Comparison of ENCODE assay signal across 17 cellular contexts in the genomic region with DNA sequence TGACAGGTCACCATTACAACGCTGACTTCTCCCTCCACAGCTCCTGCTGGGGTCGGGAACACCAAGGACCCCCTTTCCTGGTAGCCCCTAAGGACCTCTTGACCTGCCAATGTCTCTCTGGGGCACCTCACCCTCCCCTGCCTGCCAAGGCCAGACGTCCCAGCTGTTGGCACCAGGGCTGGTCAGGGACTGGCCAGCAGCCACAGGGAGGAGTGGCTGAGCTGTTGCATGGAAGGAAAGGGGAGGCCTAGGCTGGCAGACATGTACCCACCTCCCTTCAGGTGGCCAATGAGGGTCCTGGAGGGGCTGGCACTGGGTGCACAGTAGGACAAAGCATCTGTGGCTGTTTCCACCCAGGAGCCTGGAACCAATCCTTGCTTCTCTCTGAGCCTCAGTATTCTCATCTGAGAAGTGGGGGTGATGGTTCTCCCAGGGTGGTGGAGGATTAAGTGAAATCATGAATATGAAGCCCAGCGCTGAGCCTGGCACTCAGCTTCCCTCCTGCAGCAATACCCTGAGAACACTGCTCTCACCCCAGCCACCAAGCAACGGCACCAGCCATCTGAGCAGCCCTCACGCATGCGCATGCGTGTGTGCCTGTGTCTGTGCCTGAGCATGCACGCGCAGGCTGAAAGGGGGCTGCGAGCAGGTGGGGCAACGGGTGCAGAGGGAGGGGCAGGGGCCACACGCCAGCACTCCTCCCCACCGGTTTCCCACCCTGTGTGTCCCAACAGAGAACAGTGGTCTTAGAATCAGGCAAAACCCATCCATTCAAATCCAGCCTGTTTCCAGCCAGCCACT. TPM values are rescaled to one million over a fixed set of nuclear protein-coding genes. Genes with fewer than 3 reads are reported as not detected.
A peak's percentile ranks its signal among the peaks of the same experiment; 100 is the strongest.
DNase-seq lines count a peak whose midpoint lies in the region; ATAC-seq, FAIRE-seq and TF ChIP-seq lines count a peak whose summit lies in the region.
"Had no signal": no experiment of that assay in that cellular context is flagged by ENCODE, and none has a peak within 500 bp of the region (broad histone marks: within the 10 kb centered on the region; RNA-seq: fewer than 3 reads in every experiment).

No MANE protein-coding gene starts in this region.

- BruUV-seq in HepG2 (replicated peaks; lab: Mats Ljungman, UMichigan) (no TSS peak), Calu3 (replicated peaks; lab: Mats Ljungman, UMichigan) (no TSS peak)

- H3K4me1 Mint-ChIP-seq in Calu3 (ENCODE audit: low read depth, unreplicated experiment), result peaks cover 5% of the 10 kb centered on the region

- no peaks in the 10 kb centered on the region for H3K9me3 Mint-ChIP-seq in Calu3 (ENCODE audit: low read depth, unreplicated experiment)

- H3K27me3 Mint-ChIP-seq in Calu3 (ENCODE audit: unreplicated experiment), result peaks cover 85% of the 10 kb centered on the region

- H3K4me2 ChIP-seq in HepG2 (ENCODE audit: low read depth, low read length), result no peak overlapping the region

- no peak overlapping the region for H3K27ac Mint-ChIP-seq in Calu3 (ENCODE audit: unreplicated experiment)
- H3K27ac Mint-ChIP-seq: IgD-negative memory B cell had no signal

- intact Hi-C loops in Right ventricle myocardium inferior (cut with DNase I) (no loop called here), cardiac septum (cut with DNase I) (no loop called here), heart left ventricle (cut with DNase I) (no loop called here), HepG2 (cut with micrococcal nuclease; ENCODE audit: unreplicated experiment) (no loop called here), Calu3 (cut with micrococcal nuclease; ENCODE audit: unreplicated experiment) (no loop called here)

- no peaks in the 10 kb centered on the region for H4K20me1 ChIP-seq in HepG2 (ENCODE audit: insufficient read depth, low read length)

- H3K79me2 ChIP-seq in HepG2 (ENCODE audit: insufficient read depth, low read length), result no peaks in the 10 kb centered on the region

- no peak overlapping the region for H2AFZ ChIP-seq in HepG2 (ENCODE audit: low read length)

- H3K36me3 ChIP-seq in heart left ventricle (no peaks in the 10 kb centered on the region), HepG2 (replicated peaks in 1 of 2; ENCODE audit: control insufficient read depth in 1 of 2, insufficient read depth in 2 of 2, low read length in 2 of 2) (no peaks in the 10 kb centered on the region)

- H3K4me3 ChIP-seq in heart left ventricle, result peak overlapping the region in 3 of 12 donors; percentile 16 to 40 (median 20)
- no peak overlapping the region for H3K4me3 ChIP-seq in HepG2 (replicated peaks in 1 of 3; ENCODE audit: insufficient read depth in 1 of 3, low read depth in 2 of 3, low read length in 3 of 3)

- H3K36me3 Mint-ChIP-seq in Calu3 (ENCODE audit: insufficient read depth, unreplicated experiment), result no peaks in the 10 kb centered on the region
- H3K36me3 Mint-ChIP-seq: IgD-negative memory B cell had no signal

- TF ChIP-seq POLR2A in heart left ventricle (IDR thresholded peaks at IDR 0.05) (no peak), HepG2 (IDR thresholded peaks at IDR 0.05; ENCODE audit: insufficient read depth in 1 of 2, low read depth in 2 of 2, low read length in 2 of 2) (no peak)

- TF ChIP-seq RAD21 in HepG2 (CRISPR knock-in tag; IDR thresholded peaks at IDR 0.05), result no peak

- peak overlapping the region; percentile 72 to 99 (median 91) for H3K27ac ChIP-seq in heart left ventricle
- no peak overlapping the region for H3K27ac ChIP-seq in HepG2 (ENCODE audit: extremely low read length, insufficient read depth, low read length)
- H3K27ac ChIP-seq: RWPE1 had no signal

- 63 to 70% (median 66%) methylated on average over 12 to 14 of the region's 14 CpGs for WGBS in heart left ventricle, 4 donors
- WGBS in HepG2 (ENCODE audit: low lambda C conversion rate), result 36% methylated on average over 5 of the region's 14 CpGs

- H3K9me3 ChIP-seq in heart left ventricle (no peaks in the 10 kb centered on the region), HepG2 (ENCODE audit: low read length) (no peaks in the 10 kb centered on the region)

- ATAC-seq in Right ventricle myocardium inferior (peak; percentile 49), heart left ventricle (peak; percentile 43 to 69 (median 68)), HepG2 (no peak)
- ATAC-seq: HCT116 had no signal

- DNase-seq in Right ventricle myocardium inferior (ENCODE audit: missing footprints) (no peak), cardiac septum (ENCODE audit: low spot score) (no peak), heart left ventricle (peak; percentile 70 to 83 (median 78)), HepG2 (ENCODE audit: low spot score) (no peak), mesenteric fat pad (ENCODE audit: low spot score) (no peak), SW 1271 (lab: John Stamatoyannopoulos, UW) (no peak), Calu3 (no peak), GM13977 (ENCODE audit: low spot score) (no peak)
- DNase-seq: 8988T, C1 segment of cervical spinal cord, NCI-H1436 treated with DMSO at 0.1 percent for 48 hours, NCI-H2081, NCI-H524 treated with DMSO at 0.1 percent for 48 hours had no signal

- H3K27me3 ChIP-seq in heart left ventricle (peaks cover 0 to 40% (median 12%) of the 10 kb centered on the region in 9 donors), HepG2 (ENCODE audit: control insufficient read depth in 1 of 2, insufficient read depth in 2 of 2, low read length in 2 of 2) (peaks cover 15 to 76% of the 10 kb centered on the region in 2 experiments)

- no peak overlapping the region for H3K4me3 Mint-ChIP-seq in Calu3 (ENCODE audit: low read depth, unreplicated experiment)
- H3K4me3 Mint-ChIP-seq: IgD-negative memory B cell had no signal

- H3K4me1 ChIP-seq in heart left ventricle (peaks cover 0 to 62% (median 14%) of the 10 kb centered on the region in 12 donors), HepG2 (ENCODE audit: insufficient read depth, low read length) (no peaks in the 10 kb centered on the region)

- no peak overlapping the region for H3K9ac ChIP-seq in HepG2 (ENCODE audit: insufficient read depth, low read depth, low read length)

- FAIRE-seq in HepG2 (lab: Jason Lieb, UNC), result no peak

- CTCF ChIA-PET in HepG2 (lab: Yijun Ruan, JAX; ENCODE audit: low intra/inter-chr PET ratio, low total read pairs) (no interaction called here), Calu3 (lab: Charles Lee) (interaction anchor here (0.6 kb wide), 1 partner anchor 526 kb away, joined by 3 read pairs; no protein-coding TSS in a partner anchor)

- POLR2A ChIA-PET in HepG2 (lab: Yijun Ruan, JAX), result no interaction called here

- in situ Hi-C loops in HepG2 (cut with HindIII; ENCODE audit: extremely low pct_ligation_motif_present, low pct_unique_long_range_greater_than_20kb) (no loop called here), GM13977 (cut with MboI; ENCODE audit: low pct_unique_long_range_greater_than_20kb, low sequenced_read_pairs, unreplicated experiment) (no loop called here)

- TF ChIP-seq CTCF in heart left ventricle (IDR thresholded peaks at IDR 0.05) (no peak), HepG2 (CRISPR knock-in tag; IDR thresholded peaks at IDR 0.05) (no peak), Calu3 (IDR thresholded peaks at IDR 0.05; ENCODE audit: unreplicated experiment) (no peak), GM13977 (IDR thresholded peaks at IDR 0.05; ENCODE audit: extremely low read depth, insufficient read depth, missing control alignments) (no peak)

- no peak for TF ChIP-seq EP300 in HepG2 (IDR thresholded peaks at IDR 0.05; ENCODE audit: low read depth in 2 of 2, low read length in 2 of 2)
- TF ChIP-seq EP300 in HepG2 (CRISPR knock-in tag; IDR thresholded peaks at IDR 0.05; ENCODE audit: borderline replicate concordance), result no peak

RNA-seq across cellular contexts. Expression of a gene that starts 5.9 kb away (rescaled TPM):
- total RNA-seq in Right ventricle myocardium inferior (16.0 TPM), cardiac septum (67.8 TPM), heart left ventricle (10 to 100 TPM; 14.5 to 85.5 (median 39.7) TPM), HepG2 (2016; rRNA removed; fragmentation: Illumina TruSeq; extraction: Trizol) (not detected in 2 replicates), mesenteric fat pad (not detected), Calu3 (2022) (not detected in 2 replicates)
- polyA plus RNA-seq in heart left ventricle (10 to 100 TPM; 20.3 to 57.9 TPM), HepG2 (2011; rRNA removed) (not detected in 2 replicates)
- not detected in 2 replicates for total RNA-seq in HepG2 (2016; cell fraction: cytosol; rRNA removed; fragmentation: Illumina TruSeq; extraction: Trizol; ENCODE audit: low read depth)
- total RNA-seq in HepG2 (2016; cell fraction: insoluble cytoplasmic fraction; rRNA removed; fragmentation: Illumina TruSeq; extraction: Trizol), result not detected in 2 replicates
- not detected in 2 replicates for total RNA-seq in HepG2 (2016; cell fraction: membrane; rRNA removed; fragmentation: Illumina TruSeq; extraction: Trizol)
- not detected in 2 replicates for total RNA-seq in HepG2 (2016; cell fraction: nucleus; rRNA removed; fragmentation: Illumina TruSeq; extraction: Trizol)
- polyA plus RNA-seq in HepG2 (2011; cell fraction: cytosol; rRNA removed), result 0.03 TPM in 1 of 2 replicates, not detected in the other
- not detected in 2 replicates for polyA plus RNA-seq in HepG2 (2011; cell fraction: nucleus; rRNA removed)
- not detected in 2 replicates for polyA plus RNA-seq in HepG2 (2012)
- not detected in 2 replicates for polyA plus RNA-seq in HepG2 (2016; cell fraction: cytosol; fragmentation: Illumina TruSeq; extraction: Trizol; ENCODE audit: low read depth)
- polyA plus RNA-seq in HepG2 (2016; cell fraction: insoluble cytoplasmic fraction; fragmentation: Illumina TruSeq; extraction: Trizol; ENCODE audit: low read depth), result not detected in 2 replicates
- polyA plus RNA-seq in HepG2 (2016; cell fraction: membrane; fragmentation: Illumina TruSeq; extraction: Trizol; ENCODE audit: low read depth), result not detected in 2 replicates
- not detected in 2 replicates for polyA plus RNA-seq in HepG2 (2016; cell fraction: nucleus; fragmentation: Illumina TruSeq; extraction: Trizol; ENCODE audit: insufficient read depth, low read depth)
- not detected in 2 replicates for polyA minus RNA-seq in HepG2 (2011; rRNA and poly(A)+ RNA removed; ENCODE audit: low replicate concordance)
- not detected in 2 replicates for polyA minus RNA-seq in HepG2 (2011; cell fraction: cytosol; rRNA and poly(A)+ RNA removed)
- not detected in 2 replicates for polyA minus RNA-seq in HepG2 (2011; cell fraction: nucleus; rRNA and poly(A)+ RNA removed)
- total RNA-seq: OCI-LY7 had no signal
- polyA plus RNA-seq: IgD-negative memory B cell had no signal

RNA-seq across cellular contexts. Expression of a gene that starts 18.8 kb away (rescaled TPM):
- total RNA-seq in Right ventricle myocardium inferior, result 4.4 TPM
- 18.2 TPM for total RNA-seq in cardiac septum
- total RNA-seq in heart left ventricle, result 10 to 100 TPM in 4 of 9 donors, 1 to 10 TPM in 5; 4.4 to 15.5 (median 8.5) TPM
- polyA plus RNA-seq in heart left ventricle, result 10 to 100 TPM in 1 of 2 donors, 1 to 10 TPM in 1; 7.8 to 10.5 TPM
- 18.9 and 24.2 TPM in 2 replicates for total RNA-seq in HepG2 (2016; rRNA removed; fragmentation: Illumina TruSeq; extraction: Trizol)
- total RNA-seq in HepG2 (2016; cell fraction: cytosol; rRNA removed; fragmentation: Illumina TruSeq; extraction: Trizol; ENCODE audit: low read depth), result 15.4 and 17.8 TPM in 2 replicates
- total RNA-seq in HepG2 (2016; cell fraction: insoluble cytoplasmic fraction; rRNA removed; fragmentation: Illumina TruSeq; extraction: Trizol), result 18.4 and 24.9 TPM in 2 replicates
- 25.0 and 25.7 TPM in 2 replicates for total RNA-seq in HepG2 (2016; cell fraction: membrane; rRNA removed; fragmentation: Illumina TruSeq; extraction: Trizol)
- total RNA-seq in HepG2 (2016; cell fraction: nucleus; rRNA removed; fragmentation: Illumina TruSeq; extraction: Trizol), result 24.1 and 25.4 TPM in 2 replicates
- polyA plus RNA-seq in HepG2 (2011; rRNA removed), result 44.4 and 65.7 TPM in 2 replicates
- polyA plus RNA-seq in HepG2 (2011; cell fraction: cytosol; rRNA removed), result 51.3 and 51.5 TPM in 2 replicates
- 13.4 and 13.6 TPM in 2 replicates for polyA plus RNA-seq in HepG2 (2011; cell fraction: nucleus; rRNA removed)
- polyA plus RNA-seq in HepG2 (2012), result 25.3 and 25.4 TPM in 2 replicates
- 22.6 and 32.8 TPM in 2 replicates for polyA plus RNA-seq in HepG2 (2016; cell fraction: cytosol; fragmentation: Illumina TruSeq; extraction: Trizol; ENCODE audit: low read depth)
- polyA plus RNA-seq in HepG2 (2016; cell fraction: insoluble cytoplasmic fraction; fragmentation: Illumina TruSeq; extraction: Trizol; ENCODE audit: low read depth), result 25.8 and 26.8 TPM in 2 replicates
- 31.8 and 34.1 TPM in 2 replicates for polyA plus RNA-seq in HepG2 (2016; cell fraction: membrane; fragmentation: Illumina TruSeq; extraction: Trizol; ENCODE audit: low read depth)
- 38.2 and 40.9 TPM in 2 replicates for polyA plus RNA-seq in HepG2 (2016; cell fraction: nucleus; fragmentation: Illumina TruSeq; extraction: Trizol; ENCODE audit: insufficient read depth, low read depth)
- 11.9 and 47.4 TPM in 2 replicates for polyA minus RNA-seq in HepG2 (2011; rRNA and poly(A)+ RNA removed; ENCODE audit: low replicate concordance)
- polyA minus RNA-seq in HepG2 (2011; cell fraction: cytosol; rRNA and poly(A)+ RNA removed), result 22.6 and 22.7 TPM in 2 replicates
- 6.4 and 12.8 TPM in 2 replicates for polyA minus RNA-seq in HepG2 (2011; cell fraction: nucleus; rRNA and poly(A)+ RNA removed)
- total RNA-seq in mesenteric fat pad, result 19.0 TPM
- 16.1 and 18.7 TPM in 2 replicates for total RNA-seq in Calu3 (2022)
- total RNA-seq: OCI-LY7 had no signal

RNA-seq across cellular contexts. Expression of a gene that starts 57.0 kb away (rescaled TPM):
- total RNA-seq in Right ventricle myocardium inferior (195 TPM), cardiac septum (215 TPM), heart left ventricle (100 to 1,000 TPM; 149 to 202 (median 170) TPM), HepG2 (2016; rRNA removed; fragmentation: Illumina TruSeq; extraction: Trizol) (238 and 251 TPM in 2 replicates), mesenteric fat pad (280 TPM), Calu3 (2022) (342 and 344 TPM in 2 replicates)
- polyA plus RNA-seq in heart left ventricle (100 to 1,000 TPM; 133 to 153 TPM), HepG2 (2011; rRNA removed) (344 and 362 TPM in 2 replicates)
- total RNA-seq in HepG2 (2016; cell fraction: cytosol; rRNA removed; fragmentation: Illumina TruSeq; extraction: Trizol; ENCODE audit: low read depth), result 42.5 and 43.8 TPM in 2 replicates
- total RNA-seq in HepG2 (2016; cell fraction: insoluble cytoplasmic fraction; rRNA removed; fragmentation: Illumina TruSeq; extraction: Trizol), result 229 and 234 TPM in 2 replicates
- 50.6 and 57.8 TPM in 2 replicates for total RNA-seq in HepG2 (2016; cell fraction: membrane; rRNA removed; fragmentation: Illumina TruSeq; extraction: Trizol)
- 224 and 247 TPM in 2 replicates for total RNA-seq in HepG2 (2016; cell fraction: nucleus; rRNA removed; fragmentation: Illumina TruSeq; extraction: Trizol)
- polyA plus RNA-seq in HepG2 (2011; cell fraction: cytosol; rRNA removed), result 156 and 197 TPM in 2 replicates
- 920 and 1,014 TPM in 2 replicates for polyA plus RNA-seq in HepG2 (2011; cell fraction: nucleus; rRNA removed)
- 102 and 112 TPM in 2 replicates for polyA plus RNA-seq in HepG2 (2012)
- 3.1 and 3.6 TPM in 2 replicates for polyA plus RNA-seq in HepG2 (2016; cell fraction: cytosol; fragmentation: Illumina TruSeq; extraction: Trizol; ENCODE audit: low read depth)
- 120 and 135 TPM in 2 replicates for polyA plus RNA-seq in HepG2 (2016; cell fraction: insoluble cytoplasmic fraction; fragmentation: Illumina TruSeq; extraction: Trizol; ENCODE audit: low read depth)
- polyA plus RNA-seq in HepG2 (2016; cell fraction: membrane; fragmentation: Illumina TruSeq; extraction: Trizol; ENCODE audit: low read depth), result 11.9 and 15.1 TPM in 2 replicates
- polyA plus RNA-seq in HepG2 (2016; cell fraction: nucleus; fragmentation: Illumina TruSeq; extraction: Trizol; ENCODE audit: insufficient read depth, low read depth), result 326 and 352 TPM in 2 replicates
- polyA minus RNA-seq in HepG2 (2011; rRNA and poly(A)+ RNA removed; ENCODE audit: low replicate concordance), result 454 and 540 TPM in 2 replicates
- 210 and 220 TPM in 2 replicates for polyA minus RNA-seq in HepG2 (2011; cell fraction: cytosol; rRNA and poly(A)+ RNA removed)
- 473 and 556 TPM in 2 replicates for polyA minus RNA-seq in HepG2 (2011; cell fraction: nucleus; rRNA and poly(A)+ RNA removed)

Comparison
In these comparisons a context has a peak if more than half of its experiments do, and no peak if none do; other contexts are left out.
1. DNase-seq: peak in heart left ventricle (5 of 5); none in Right ventricle myocardium inferior (single experiment), cardiac septum (single experiment), HepG2 (single experiment), mesenteric fat pad (single experiment), SW 1271 (0 of 2), Calu3 (single experiment) and GM13977 (single experiment).
2. RNA of a gene that starts 5.9 kb away (total RNA-seq): 67.8 TPM in cardiac septum (single experiment), 14.5 to 85.5 TPM in heart left ventricle and 16.0 TPM in Right ventricle myocardium inferior (single experiment); not detected in Calu3, not detected in HepG2 and not detected in mesenteric fat pad (single experiment); every median in the first group is over 10 times any median in the second.